Comparison of ENCODE assay signal across 22 cellular contexts in genomic region chr12:71972441-71973074, GRCh38. TPM values are rescaled to one million over a fixed set of nuclear protein-coding genes. Genes with fewer than 3 reads are reported as not detected.
A peak's percentile ranks its signal among the peaks of the same experiment; 100 is the strongest.
DNase-seq lines count a peak whose midpoint lies in the region; ATAC-seq, FAIRE-seq and TF ChIP-seq lines count a peak whose summit lies in the region.
"Had no signal": no experiment of that assay in that cellular context is flagged by ENCODE, and none has a peak within 500 bp of the region (broad histone marks: within the 10 kb centered on the region; RNA-seq: fewer than 3 reads in every experiment).

No MANE protein-coding gene starts in this region.

- 0% methylated on average over 4 of the region's 4 CpGs for WGBS in K562 (ENCODE audit: insufficient coverage, low coverage, missing lambda C conversion rate)
- WGBS in thyroid gland, 2 donors = 54 to 56% methylated on average over 4 of the region's 4 CpGs
- 52 to 64% (median 59%) methylated on average over 4 of the region's 4 CpGs for WGBS in small intestine, 3 donors

- H3K9me1 ChIP-seq in K562 (ENCODE audit: control insufficient read depth, insufficient read depth, low read length) = no peaks in the 10 kb centered on the region

- H3K9me3 ChIP-seq in K562 (replicated peaks; ENCODE audit: control insufficient read depth, insufficient read depth, low read depth, low read length) = no peaks in the 10 kb centered on the region
- no peaks in the 10 kb centered on the region for H3K9me3 ChIP-seq in thyroid gland
- H3K9me3 ChIP-seq in small intestine (ENCODE audit: control insufficient read depth, low read depth) = no peaks in the 10 kb centered on the region
- H3K9me3 ChIP-seq: esophagus muscularis mucosa, HAP-1, uterus had no signal

- no peak for TF ChIP-seq RAD21 in K562 (CRISPR knock-in tag; conservative IDR thresholded peaks at IDR 0.05 in 1 of 2, IDR thresholded peaks at IDR 0.05 in 1 of 2)

- no peak for TF ChIP-seq EP300 in K562 (IDR thresholded peaks at IDR 0.05; ENCODE audit: low read length)

- CTCF ChIA-PET in K562 (lab: Yijun Ruan, JAX; ENCODE audit: low intra/inter-chr PET ratio) = no interaction called here

- H3K27ac ChIP-seq in K562 (ENCODE audit: extremely low read depth, low read depth, low read length) = no peak overlapping the region
- H3K27ac ChIP-seq in thyroid gland = no peak overlapping the region
- no peak overlapping the region for H3K27ac ChIP-seq in small intestine (ENCODE audit: low read depth in 1 of 2, low read length in 1 of 2)
- H3K27ac ChIP-seq: esophagus muscularis mucosa, uterus had no signal

- peaks cover 7 to 12% of the 10 kb centered on the region in 2 experiments; a peak in 3 of 5 replicates for H3K27me3 ChIP-seq in K562 (ENCODE audit: control insufficient read depth in 2 of 2, insufficient read depth in 2 of 2, low read length in 2 of 2)
- H3K27me3 ChIP-seq in thyroid gland = no peaks in the 10 kb centered on the region
- H3K27me3 ChIP-seq in small intestine (ENCODE audit: control insufficient read depth in 2 of 2, insufficient read depth in 2 of 2, low read length in 2 of 2) = no peaks in the 10 kb centered on the region
- H3K27me3 ChIP-seq: uterus had no signal

- no peak for FAIRE-seq in K562 (lab: Jason Lieb, UNC)
- no peak for FAIRE-seq in small intestine (lab: Jason Lieb, UNC)
- FAIRE-seq: GM12891 had no signal

- DNase-seq in NCI-H510A treated with DMSO at 0.1 percent for 48 hours (lab: John Stamatoyannopoulos, UW) (peak; percentile 18), NCI-H510A (lab: John Stamatoyannopoulos, UW) (no peak), NCI-H1105 treated with DMSO at 0.1 percent for 48 hours (lab: John Stamatoyannopoulos, UW) (peak; percentile 50), K562 (ENCODE audit: extremely low read depth in 1 of 4, low spot score in 3 of 4) (peak in 2 of 4 experiments; percentile 11 to 12), thyroid gland (peak; percentile 17 to 28), small intestine (no peak)
- no peak for DNase-seq in activated CD4-positive, alpha-beta T cell treated with anti-CD3 and anti-CD28 coated beads, Interleukin-2, amount 50 U/mL, for 1 hour
- DNase-seq: activated CD4-positive, alpha-beta T cell treated with anti-CD3 and anti-CD28 coated beads, Interleukin-2, amount 50 U/mL, for 4 hours; activated CD8-positive, alpha-beta memory T cell treated with anti-CD3 and anti-CD28 coated beads, Interleukin-2, amount 50 U/mL, for 48 hours; effector memory CD4-positive, alpha-beta T cell; midbrain; NCI-H1694 treated with DMSO at 0.1 percent for 48 hours; nephron progenitor cell; SIG-M5; uterus had no signal

- no peak overlapping the region for H3K4me2 ChIP-seq in K562 (ENCODE audit: insufficient read depth, low read length)

- H3K4me3 ChIP-seq in K562 = no peak overlapping the region
- no peak overlapping the region for H3K4me3 ChIP-seq in thyroid gland (replicated peaks in 1 of 3)
- no peak overlapping the region for H3K4me3 ChIP-seq in small intestine (ENCODE audit: low read depth in 1 of 2, low read length in 2 of 2)
- H3K4me3 ChIP-seq: esophagus muscularis mucosa, HAP-1, uterus had no signal

- no peaks in the 10 kb centered on the region for H4K20me1 ChIP-seq in K562 (replicated peaks; ENCODE audit: control insufficient read depth, insufficient read depth, low read length)

- in situ Hi-C loops in K562 (cut with MboI) = no loop called here

- intact Hi-C loops in K562 (cut with micrococcal nuclease) (no loop called here), thyroid gland (cut with DNase I) (no loop called here)

- TF ChIP-seq POLR2A in K562 (conservative IDR thresholded peaks at IDR 0.05) (no peak), thyroid gland (IDR thresholded peaks at IDR 0.05) (no peak)

- no TSS peak for BruUV-seq in K562 (replicated peaks; lab: Mats Ljungman, UMichigan)

- TF ChIP-seq CTCF in K562 (IDR thresholded peaks at IDR 0.05 in 2 of 3, conservative IDR thresholded peaks at IDR 0.05 in 1 of 3; ENCODE audit: insufficient read depth in 2 of 3, low read depth in 1 of 3, low read length in 3 of 3) = no peak
- TF ChIP-seq CTCF in thyroid gland (IDR thresholded peaks at IDR 0.05) = peak in 2 of 6 experiments; percentile 10 to 26

- no peak overlapping the region for H3K9ac ChIP-seq in K562 (ENCODE audit: insufficient read depth in 1 of 2, low read depth in 2 of 2, low read length in 2 of 2)

- H3K79me2 ChIP-seq in K562 (ENCODE audit: control insufficient read depth, insufficient read depth, low read length) = no peaks in the 10 kb centered on the region

- H3K4me1 ChIP-seq in K562 (replicated peaks in 1 of 2; ENCODE audit: control insufficient read depth in 2 of 2, insufficient read depth in 2 of 2, low read length in 2 of 2) = no peaks in the 10 kb centered on the region
- H3K4me1 ChIP-seq in thyroid gland = no peaks in the 10 kb centered on the region
- no peaks in the 10 kb centered on the region for H3K4me1 ChIP-seq in small intestine (ENCODE audit: control insufficient read depth in 2 of 2, insufficient read depth in 1 of 2, low read depth in 1 of 2, low read length in 1 of 2)
- H3K4me1 ChIP-seq: esophagus muscularis mucosa, HAP-1, uterus had no signal

- no peak overlapping the region for H2AFZ ChIP-seq in K562 (ENCODE audit: low read depth, low read length)

- H3K36me3 ChIP-seq in K562 (ENCODE audit: control insufficient read depth, insufficient read depth, low read length) = no peaks in the 10 kb centered on the region
- H3K36me3 ChIP-seq in thyroid gland = no peaks in the 10 kb centered on the region
- H3K36me3 ChIP-seq in small intestine (ENCODE audit: control insufficient read depth in 2 of 2, insufficient read depth in 2 of 2, low read length in 2 of 2) = no peaks in the 10 kb centered on the region
- H3K36me3 ChIP-seq: esophagus muscularis mucosa, HAP-1, uterus had no signal

- no peak for ATAC-seq in K562
- no peak for ATAC-seq in GM19455 (IDR thresholded peaks at IDR 0.05; ENCODE audit: unreplicated experiment)

- POLR2A ChIA-PET in K562 (lab: Yijun Ruan, JAX) = no interaction called here

TF ChIP-seq in K562, 482 proteins besides CTCF, POLR2A, EP300 and RAD21:
- TF ChIP-seq ZNF311 (CRISPR knock-in tag; IDR thresholded peaks at IDR 0.05) = no peak
- TF ChIP-seq NFIX (CRISPR knock-in tag; IDR thresholded peaks at IDR 0.05; ENCODE audit: low read depth) = peak; percentile 84
- TF ChIP-seq NFIC (IDR thresholded peaks at IDR 0.05) = peak; percentile 94

RNA-seq across cellular contexts. Expression of gene TPH2, which starts 33.9 kb away (rescaled TPM):
- 1.3 and 2.0 TPM in 2 replicates for total RNA-seq in K562 (2011; cell fraction: chromatin; rRNA removed; ENCODE audit: low replicate concordance)
- total RNA-seq in K562 (2011; cell fraction: nucleolus; rRNA removed) = 0.79 and 0.83 TPM in 2 replicates
- 1.8 and 1.9 TPM in 2 replicates for total RNA-seq in K562 (2011; cell fraction: nucleoplasm; rRNA removed)
- total RNA-seq in K562 (2014; rRNA removed) = 0.78 TPM in 1 of 2 replicates, not detected in the other
- 0.16 and 0.22 TPM in 2 replicates for total RNA-seq in K562 (2014; rRNA removed; fragmentation: Illumina TruSeq; extraction: Trizol)
- total RNA-seq in K562 (2015; rRNA removed; fragmentation: Illumina TruSeq; extraction: Trizol) = 0.38 TPM in 1 of 2 replicates, not detected in the other
- not detected in 2 replicates for total RNA-seq in K562 (2021)
- 0.14 TPM in 1 of 2 replicates, not detected in the other for polyA plus RNA-seq in K562 (2011; rRNA removed)
- polyA plus RNA-seq in K562 (2011; cell fraction: cytosol; rRNA removed) = 0.07 TPM in 1 of 2 replicates, not detected in the other
- 0.80 TPM in 1 of 2 replicates, not detected in the other for polyA plus RNA-seq in K562 (2011; cell fraction: nucleus; rRNA removed)
- polyA plus RNA-seq in K562 (2012) = 0.20 and 0.47 TPM in 2 replicates
- 0.06 and 0.28 TPM in 2 replicates for polyA plus RNA-seq in K562 (2014; fragmentation: Illumina TruSeq; extraction: Trizol)
- polyA plus RNA-seq in K562 (2014; fragmentation: Nextera tagmentation; extraction: Ambion mirVana) = under 1 TPM; 0.06 to 0.13 TPM
- not detected in 2 replicates for polyA plus RNA-seq in K562 (2014; rRNA removed)
- polyA minus RNA-seq in K562 (2011; rRNA and poly(A)+ RNA removed) = 0.15 and 0.32 TPM in 2 replicates
- not detected in 2 replicates for polyA minus RNA-seq in K562 (2011; cell fraction: cytosol; rRNA and poly(A)+ RNA removed)
- polyA minus RNA-seq in K562 (2011; cell fraction: nucleus; rRNA and poly(A)+ RNA removed) = 0.33 and 0.81 TPM in 2 replicates
- not detected for total RNA-seq in thyroid gland
- not detected for polyA plus RNA-seq in small intestine
- total RNA-seq: M059J; T-helper 1 cell treated with Interleukin-12 subunit alpha and Interleukin-12 subunit beta and Interleukin-4 antibody, amounts not matched to agents 30 ng/mL and 1 ng/mL, for 36 hours; uterus had no signal
- polyA plus RNA-seq: CD14-positive monocyte had no signal

Comparison
In these comparisons a context has a peak if more than half of its experiments do, and no peak if none do; other contexts are left out.
1. DNase-seq: peak in NCI-H510A treated with DMSO at 0.1 percent for 48 hours (single experiment), NCI-H1105 treated with DMSO at 0.1 percent for 48 hours (single experiment) and thyroid gland (2 of 2); none in NCI-H510A (single experiment), small intestine (single experiment) and activated CD4-positive, alpha-beta T cell treated with anti-CD3 and anti-CD28 coated beads, Interleukin-2, amount 50 U/mL, for 1 hour (single experiment).